1 cellular context compared by ENCODE assay signal in the genomic region with DNA sequence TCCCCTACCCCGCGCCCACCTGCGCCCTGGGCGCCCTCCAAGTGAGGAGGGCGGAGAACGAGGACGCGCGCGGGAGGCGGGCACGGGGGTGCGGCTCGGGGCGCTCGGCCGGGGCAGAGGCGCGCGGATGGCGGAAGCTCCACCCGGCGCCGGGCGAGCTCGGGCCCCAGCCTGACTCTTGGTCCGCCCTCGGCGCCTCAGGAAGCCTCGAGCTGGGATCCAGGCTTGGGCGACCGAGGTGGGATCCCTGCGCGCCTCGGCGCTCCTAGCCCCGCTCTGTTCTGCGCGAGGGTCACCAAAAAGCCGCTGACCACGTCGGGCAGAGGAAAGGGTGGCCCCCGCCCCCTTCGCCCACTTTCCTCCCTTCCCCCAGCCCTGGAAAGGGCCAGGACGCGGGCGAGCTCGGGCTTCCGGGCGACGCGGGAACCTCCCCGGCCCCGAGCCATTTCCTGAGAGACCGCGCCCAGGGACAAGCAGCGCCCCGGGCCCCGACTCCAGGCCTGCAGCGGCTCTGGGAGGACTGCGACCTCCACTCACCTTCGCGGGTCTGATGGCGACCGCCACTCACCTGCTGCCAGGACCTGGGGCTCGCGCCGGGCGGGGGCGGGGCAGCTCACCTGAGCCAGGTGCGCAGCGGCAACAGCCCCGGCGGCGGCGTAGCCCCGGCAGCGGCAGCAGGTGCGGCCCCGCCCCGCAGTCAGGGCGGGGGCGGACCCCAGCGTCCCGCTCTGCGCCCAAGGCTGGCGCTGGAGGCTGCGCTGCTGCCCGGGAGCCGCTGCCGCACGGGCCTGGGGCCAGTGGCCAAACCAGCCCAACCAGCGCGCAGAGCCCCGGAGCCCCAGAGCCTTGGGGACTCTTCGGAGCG.
TF ChIP-seq lines count a peak whose summit lies in the region.

No MANE protein-coding gene starts in this region.

TF ChIP-seq in HepG2, 621 proteins besides CTCF, POLR2A, EP300 and RAD21 (continued from another document):
- TF ChIP-seq UBTF (CRISPR knock-in tag; IDR thresholded peaks at IDR 0.05) (peak; percentile 40; the same call in 1 of the 2 replicates), ZFP90 (CRISPR knock-in tag; IDR thresholded peaks at IDR 0.05; ENCODE audit: borderline replicate concordance) (peak; percentile 58; the same call in 1 of the 2 replicates), SMARCC2 (IDR thresholded peaks at IDR 0.05) (no peak)
TF ChIP-seq in HepG2: peak in this region for 35.
